In genomic region chr1:108561731-108562326, GRCh38 we compare ENCODE assay signal across 8 cellular contexts. TPM values are rescaled to one million over a fixed set of nuclear protein-coding genes. Genes with fewer than 3 reads are reported as not detected.
A peak's percentile ranks its signal among the peaks of the same experiment; 100 is the strongest.
DNase-seq lines count a peak whose midpoint lies in the region; ATAC-seq and TF ChIP-seq lines count a peak whose summit lies in the region.

No MANE protein-coding gene starts in this region.

- H3K4me2 ChIP-seq in Loucy (ENCODE audit: low read depth, low read length, poor library complexity, severe bottlenecking) = peak overlapping the region; percentile 92

- H3K9ac ChIP-seq in Loucy (ENCODE audit: low read depth, low read length, poor library complexity, severe bottlenecking) = peak overlapping the region; percentile 90
- no peak overlapping the region for H3K9ac ChIP-seq in iPS-18a (ENCODE audit: low read length)

- peak; percentile 88 for DNase-seq in GM12865 (ENCODE audit: low read depth)
- peak; percentile 63 for DNase-seq in H7
- peak; percentile 82 for DNase-seq in SW480 (ENCODE audit: low spot score)
- DNase-seq in activated naive CD4-positive, alpha-beta T cell treated with anti-CD3 and anti-CD28 coated beads, Interleukin-2, amount 50 U/mL, for 72 hours (ENCODE audit: low spot score in 2 of 2) = peak; percentile 75 to 81
- peak; percentile 84 for DNase-seq in stimulated activated CD4-positive, alpha-beta T cell treated with anti-CD3 and anti-CD28 coated beads, Interleukin-2, amount 100 ng/mL, for 24 hours
- DNase-seq in COLO829 (ENCODE audit: low spot score) = no peak

- no peaks in the 10 kb centered on the region for H3K9me3 ChIP-seq in Loucy (ENCODE audit: insufficient read depth, low read depth, low read length)
- H3K9me3 ChIP-seq in iPS-18a (ENCODE audit: control insufficient read depth, low read depth, low read length) = no peaks in the 10 kb centered on the region

- H3K36me3 ChIP-seq in H7 (replicated peaks; ENCODE audit: control insufficient read depth, insufficient read depth, low read length) = no peaks in the 10 kb centered on the region
- H3K36me3 ChIP-seq in Loucy (ENCODE audit: insufficient read depth, low read length) = no peaks in the 10 kb centered on the region
- no peaks in the 10 kb centered on the region for H3K36me3 ChIP-seq in iPS-18a (ENCODE audit: control insufficient read depth, low read depth, low read length)

- peaks cover 0 to 6% of the 10 kb centered on the region in 2 donors for H3K36me3 Mint-ChIP-seq in activated naive CD4-positive, alpha-beta T cell treated with anti-CD3 and anti-CD28 coated beads, Interleukin-2, amount 50 U/mL, for 72 hours

- no peaks in the 10 kb centered on the region for H3K9me3 Mint-ChIP-seq in activated naive CD4-positive, alpha-beta T cell treated with anti-CD3 and anti-CD28 coated beads, Interleukin-2, amount 50 U/mL, for 72 hours

- peaks cover 47% of the 10 kb centered on the region for H4K20me1 ChIP-seq in Loucy (ENCODE audit: insufficient read depth, low read length, poor library complexity, severe bottlenecking)

- H3K4me1 ChIP-seq in Loucy (ENCODE audit: insufficient read depth, low read length, poor library complexity, severe bottlenecking) (peaks cover 75% of the 10 kb centered on the region), iPS-18a (ENCODE audit: control insufficient read depth, low read depth, low read length) (peaks cover 30% of the 10 kb centered on the region)

- no peak overlapping the region for H3K27ac Mint-ChIP-seq in activated naive CD4-positive, alpha-beta T cell treated with anti-CD3 and anti-CD28 coated beads, Interleukin-2, amount 50 U/mL, for 72 hours

- H3K4me3 ChIP-seq in GM12865 (ENCODE audit: low read depth, low read length) (no peak overlapping the region), H7 (ENCODE audit: insufficient read depth, low read depth, low read length) (no peak overlapping the region), Loucy (ENCODE audit: low read length, poor library complexity, severe bottlenecking) (peak overlapping the region; percentile 75), iPS-18a (ENCODE audit: low read length) (peak overlapping the region; percentile 89)

- peaks cover 64% of the 10 kb centered on the region for H3K79me2 ChIP-seq in Loucy (ENCODE audit: insufficient read depth, low read length)

- no peak overlapping the region for H2AFZ ChIP-seq in Loucy (ENCODE audit: low read length)

- H3K27me3 ChIP-seq in H7 (ENCODE audit: control insufficient read depth, insufficient read depth, low read length) (no peaks in the 10 kb centered on the region; the same call in 1 of the 2 replicates), Loucy (ENCODE audit: insufficient read depth, low read length, poor library complexity, severe bottlenecking) (no peaks in the 10 kb centered on the region), iPS-18a (ENCODE audit: control insufficient read depth, insufficient read depth, low read length) (no peaks in the 10 kb centered on the region)

- no peaks in the 10 kb centered on the region for H3K9me2 ChIP-seq in Loucy (replicated peaks; ENCODE audit: low read depth, low read length)

- ATAC-seq in activated naive CD4-positive, alpha-beta T cell treated with anti-CD3 and anti-CD28 coated beads, Interleukin-2, amount 50 U/mL, for 72 hours = peak; percentile 70 to 73

- H3F3A ChIP-seq in Loucy (ENCODE audit: low read depth) = no peaks in the 10 kb centered on the region; the same call in 1 of the 2 replicates

- no peak overlapping the region for H3K27ac ChIP-seq in iPS-18a (ENCODE audit: low read length)

- TF ChIP-seq CTCF in GM12865 (IDR thresholded peaks at IDR 0.05; ENCODE audit: insufficient read depth, low read depth, low read length, missing control alignments) (peak; percentile 91), Loucy (conservative IDR thresholded peaks at IDR 0.05; ENCODE audit: low read length) (peak; percentile 89)

RNA-seq across cellular contexts. Expression of gene EEIG2, which starts 1.9 kb away (rescaled TPM):
- 25.1 and 39.6 TPM in 2 replicates for total RNA-seq in H7 (2014; rRNA removed; shearing (Covaris generic))
- total RNA-seq in activated naive CD4-positive, alpha-beta T cell treated with anti-CD3 and anti-CD28 coated beads, Interleukin-2, amount 50 U/mL, for 72 hours = 10 to 100 TPM in 1 of 2 donors, 1 to 10 TPM in 1; 5.3 to 13.6 TPM

Comparison
In these comparisons a context has a peak if more than half of its experiments do, and no peak if none do; other contexts are left out.
1. H3K4me3 ChIP-seq: peak in Loucy (single experiment) and iPS-18a (single experiment); none in GM12865 (single experiment) and H7 (single experiment).